Comparison of ENCODE assay signal across 9 cellular contexts in the genomic region with DNA sequence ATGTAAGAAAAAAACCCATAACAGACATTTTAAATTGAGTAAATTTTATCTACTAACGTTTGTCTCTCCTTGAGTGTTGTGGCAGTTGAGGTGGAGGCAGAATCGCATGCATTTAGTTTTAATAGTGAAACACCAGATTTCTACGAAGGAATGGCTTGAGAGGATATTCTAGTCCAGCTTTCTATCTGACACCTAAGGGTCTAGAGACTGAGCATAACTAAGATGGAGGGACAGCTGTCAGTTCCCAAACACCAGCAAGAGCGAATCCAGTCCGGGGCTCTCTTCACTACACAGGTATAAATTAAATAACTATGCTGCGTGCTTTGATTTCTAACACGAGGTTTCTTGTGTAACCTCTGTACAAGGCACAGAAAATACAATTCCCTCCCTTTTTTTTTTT. TPM values are rescaled to one million over a fixed set of nuclear protein-coding genes. Genes with fewer than 3 reads are reported as not detected.
DNase-seq lines count a peak whose midpoint lies in the region; ATAC-seq and TF ChIP-seq lines count a peak whose summit lies in the region.
"Had no signal": no experiment of that assay in that cellular context is flagged by ENCODE, and none has a peak within 500 bp of the region (broad histone marks: within the 10 kb centered on the region; RNA-seq: fewer than 3 reads in every experiment).

No MANE protein-coding gene starts in this region.

- H3K36me3 Mint-ChIP-seq in CD8-positive, alpha-beta T cell = peaks cover 29% of the 10 kb centered on the region

- H3K4me3 Mint-ChIP-seq in CD8-positive, alpha-beta T cell = peak overlapping the region; percentile 96

- H3K36me3 ChIP-seq in CD8-positive, alpha-beta T cell (ENCODE audit: insufficient read depth, low read length) = no peaks in the 10 kb centered on the region
- H3K36me3 ChIP-seq in colonic mucosa = no peaks in the 10 kb centered on the region
- H3K36me3 ChIP-seq in neural cell (ENCODE audit: insufficient read depth, low read length) = no peaks in the 10 kb centered on the region
- H3K36me3 ChIP-seq in sigmoid colon = no peaks in the 10 kb centered on the region

- peaks cover 77% of the 10 kb centered on the region for H3K79me2 ChIP-seq in neural cell (replicated peaks; ENCODE audit: insufficient read depth, low read length)

- 59 to 75% methylated on average over 7 of the region's 7 CpGs for WGBS in sigmoid colon, 2 donors

- TF ChIP-seq RAD21 in neural cell (conservative IDR thresholded peaks at IDR 0.05) = no peak

- intact Hi-C loops in CD8-positive, alpha-beta T cell (cut with DNase I, micrococcal nuclease) = loop anchor here in 1 of 2 experiments (10.0 kb wide), 1 partner anchor 1750 kb away; no protein-coding TSS in a partner anchor
- intact Hi-C loops in colonic mucosa (cut with DNase I) = no loop called here
- intact Hi-C loops in sigmoid colon (cut with DNase I) = loop anchor here (10.0 kb wide), 1 partner anchor 780 kb away; a partner anchor contains a TSS

- peaks cover 49% of the 10 kb centered on the region for H3K4me1 ChIP-seq in CD8-positive, alpha-beta T cell (ENCODE audit: insufficient read depth, low read length)
- H3K4me1 ChIP-seq in colonic mucosa = peaks cover 27% of the 10 kb centered on the region
- H3K4me1 ChIP-seq in sigmoid colon = peaks cover 0 to 66% (median 32%) of the 10 kb centered on the region in 4 donors

- peak overlapping the region; percentile 99 for H3K27ac Mint-ChIP-seq in CD8-positive, alpha-beta T cell

- POLR2A ChIA-PET in CD8-positive, alpha-beta T cell (lab: Charles Lee) = interaction anchor here (3.4 kb wide), 1 partner anchor 62 kb away, joined by 26 read pairs; a partner anchor contains a TSS

- no peak overlapping the region for H2AFZ ChIP-seq in neural cell (ENCODE audit: low read depth, low read length)

- TF ChIP-seq EP300 in neural cell (conservative IDR thresholded peaks at IDR 0.05; ENCODE audit: poor library complexity, severe bottlenecking) (no peak), sigmoid colon (IDR thresholded peaks at IDR 0.05) (no peak)

- no peak for TF ChIP-seq POLR2A in sigmoid colon (IDR thresholded peaks at IDR 0.05)

- no peaks in the 10 kb centered on the region for H3K9me2 ChIP-seq in neural cell (ENCODE audit: insufficient read depth, low read length)

- TF ChIP-seq CTCF in CD8-positive, alpha-beta T cell (IDR thresholded peaks at IDR 0.05) = no peak
- TF ChIP-seq CTCF in LNCaP clone FGC (IDR thresholded peaks at IDR 0.05; ENCODE audit: control insufficient read depth, extremely low read depth, insufficient read depth) = no peak
- no peak for TF ChIP-seq CTCF in colonic mucosa (IDR thresholded peaks at IDR 0.05)
- no peak for TF ChIP-seq CTCF in neural cell (IDR thresholded peaks at IDR 0.05; ENCODE audit: poor library complexity, severe bottlenecking)
- TF ChIP-seq CTCF in sigmoid colon (IDR thresholded peaks at IDR 0.05) = no peak

- H3K27me3 ChIP-seq in CD8-positive, alpha-beta T cell (ENCODE audit: insufficient read depth, low read length) = no peaks in the 10 kb centered on the region
- H3K27me3 ChIP-seq in colonic mucosa (no peaks in the 10 kb centered on the region), neural cell (ENCODE audit: insufficient read depth, low read depth, low read length) (no peaks in the 10 kb centered on the region), sigmoid colon (no peaks in the 10 kb centered on the region)

- ATAC-seq in CD8-positive, alpha-beta T cell = no peak
- no peak for ATAC-seq in HG03159 (IDR thresholded peaks at IDR 0.05; ENCODE audit: unreplicated experiment)

- H3F3A ChIP-seq in neural cell (ENCODE audit: insufficient read depth, low read length, poor library complexity, severe bottlenecking) = peaks cover 7% of the 10 kb centered on the region

- DNase-seq in CD8-positive, alpha-beta T cell = no peak
- no peak for DNase-seq in LNCaP clone FGC (ENCODE audit: low read depth)
- no peak for DNase-seq in colonic mucosa
- no peak for DNase-seq in sigmoid colon
- DNase-seq in NCI-H2029 treated with DMSO at 0.1 percent for 48 hours (lab: John Stamatoyannopoulos, UW) = no peak
- no peak for DNase-seq in OCI-M2 (lab: John Stamatoyannopoulos, UW; ENCODE audit: unreplicated experiment)
- DNase-seq: stimulated activated CD4-positive, alpha-beta T cell treated with anti-CD3 and anti-CD28 coated beads, Interleukin-4, amount 100 ng/mL, for 4 hours had no signal

- no peaks in the 10 kb centered on the region for H3K9me3 Mint-ChIP-seq in CD8-positive, alpha-beta T cell

- peak overlapping the region in 1 of 2 donors; percentile 85 for H3K9ac ChIP-seq in colonic mucosa (ENCODE audit: low read depth in 2 of 2, low read length in 2 of 2)
- peak overlapping the region; percentile 98 for H3K9ac ChIP-seq in neural cell (ENCODE audit: low read length)

- H3K27me3 Mint-ChIP-seq in CD8-positive, alpha-beta T cell (ENCODE audit: low read depth) = no peaks in the 10 kb centered on the region

- no peak overlapping the region for H3K27ac ChIP-seq in CD8-positive, alpha-beta T cell (ENCODE audit: low read depth, low read length)
- H3K27ac ChIP-seq in colonic mucosa = no peak overlapping the region
- peak overlapping the region; percentile 99 for H3K27ac ChIP-seq in neural cell (ENCODE audit: low read length)
- peak overlapping the region in 2 of 4 donors; percentile 91 to 96 for H3K27ac ChIP-seq in sigmoid colon

- H4K20me1 ChIP-seq in neural cell (ENCODE audit: insufficient read depth) = no peaks in the 10 kb centered on the region

- no peaks in the 10 kb centered on the region for H3K9me3 ChIP-seq in CD8-positive, alpha-beta T cell (ENCODE audit: low read length)
- no peaks in the 10 kb centered on the region for H3K9me3 ChIP-seq in colonic mucosa
- H3K9me3 ChIP-seq in neural cell (ENCODE audit: low read length) = no peaks in the 10 kb centered on the region
- H3K9me3 ChIP-seq in sigmoid colon = no peaks in the 10 kb centered on the region

- CTCF ChIA-PET in CD8-positive, alpha-beta T cell (lab: Charles Lee) = no interaction called here

- peak overlapping the region; percentile 72 for H3K4me2 ChIP-seq in neural cell (ENCODE audit: low read length)

- H3K4me1 Mint-ChIP-seq in CD8-positive, alpha-beta T cell (ENCODE audit: low read depth) = peaks cover 66% of the 10 kb centered on the region

- H3K4me3 ChIP-seq in CD8-positive, alpha-beta T cell (ENCODE audit: low read depth, low read length) = peak overlapping the region; percentile 97
- H3K4me3 ChIP-seq in LNCaP clone FGC (ENCODE audit: low read depth, low read length) (peak overlapping the region; percentile 96), colonic mucosa (peak overlapping the region; percentile 91), neural cell (ENCODE audit: low read length) (peak overlapping the region; percentile 96), sigmoid colon (peak overlapping the region in 1 of 4 donors; percentile 73)

TF ChIP-seq in neural cell, 6 proteins besides CTCF, POLR2A, EP300 and RAD21:
- TF ChIP-seq TAF1 (IDR thresholded peaks at IDR 0.05; ENCODE audit: low read depth) (no peak), EZH2 (IDR thresholded peaks at IDR 0.05; ENCODE audit: borderline replicate concordance, insufficient read depth, low read length, poor library complexity, severe bottlenecking) (no peak), SMC3 (conservative IDR thresholded peaks at IDR 0.05; ENCODE audit: poor library complexity) (no peak), MXI1 (conservative IDR thresholded peaks at IDR 0.05; ENCODE audit: poor library complexity, severe bottlenecking) (no peak), POLR2AphosphoS5 (IDR thresholded peaks at IDR 0.05) (no peak)
- TF ChIP-seq, protein P1, sequence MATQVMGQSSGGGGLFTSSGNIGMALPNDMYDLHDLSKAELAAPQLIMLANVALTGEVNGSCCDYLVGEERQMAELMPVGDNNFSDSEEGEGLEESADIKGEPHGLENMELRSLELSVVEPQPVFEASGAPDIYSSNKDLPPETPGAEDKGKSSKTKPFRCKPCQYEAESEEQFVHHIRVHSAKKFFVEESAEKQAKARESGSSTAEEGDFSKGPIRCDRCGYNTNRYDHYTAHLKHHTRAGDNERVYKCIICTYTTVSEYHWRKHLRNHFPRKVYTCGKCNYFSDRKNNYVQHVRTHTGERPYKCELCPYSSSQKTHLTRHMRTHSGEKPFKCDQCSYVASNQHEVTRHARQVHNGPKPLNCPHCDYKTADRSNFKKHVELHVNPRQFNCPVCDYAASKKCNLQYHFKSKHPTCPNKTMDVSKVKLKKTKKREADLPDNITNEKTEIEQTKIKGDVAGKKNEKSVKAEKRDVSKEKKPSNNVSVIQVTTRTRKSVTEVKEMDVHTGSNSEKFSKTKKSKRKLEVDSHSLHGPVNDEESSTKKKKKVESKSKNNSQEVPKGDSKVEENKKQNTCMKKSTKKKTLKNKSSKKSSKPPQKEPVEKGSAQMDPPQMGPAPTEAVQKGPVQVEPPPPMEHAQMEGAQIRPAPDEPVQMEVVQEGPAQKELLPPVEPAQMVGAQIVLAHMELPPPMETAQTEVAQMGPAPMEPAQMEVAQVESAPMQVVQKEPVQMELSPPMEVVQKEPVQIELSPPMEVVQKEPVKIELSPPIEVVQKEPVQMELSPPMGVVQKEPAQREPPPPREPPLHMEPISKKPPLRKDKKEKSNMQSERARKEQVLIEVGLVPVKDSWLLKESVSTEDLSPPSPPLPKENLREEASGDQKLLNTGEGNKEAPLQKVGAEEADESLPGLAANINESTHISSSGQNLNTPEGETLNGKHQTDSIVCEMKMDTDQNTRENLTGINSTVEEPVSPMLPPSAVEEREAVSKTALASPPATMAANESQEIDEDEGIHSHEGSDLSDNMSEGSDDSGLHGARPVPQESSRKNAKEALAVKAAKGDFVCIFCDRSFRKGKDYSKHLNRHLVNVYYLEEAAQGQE (IDR thresholded peaks at IDR 0.05; ENCODE audit: borderline replicate concordance) = no peak

RNA-seq across cellular contexts. Expression of a gene that starts 1.4 kb away (rescaled TPM):
- 10 to 100 TPM; 50.7 to 58.5 TPM for total RNA-seq in CD8-positive, alpha-beta T cell
- total RNA-seq in colonic mucosa (10 to 100 TPM; 30.3 to 48.2 TPM), sigmoid colon (10 to 100 TPM; 13.9 to 20.2 (median 18.7) TPM)
- polyA plus RNA-seq in neural cell (29.5 and 30.6 TPM in 2 replicates), sigmoid colon (10 to 100 TPM in 2 of 3 donors, 1 to 10 TPM in 1; 7.8 to 15.9 (median 12.5) TPM)
- 81.6 and 82.0 TPM in 2 replicates for polyA minus RNA-seq in neural cell

RNA-seq across cellular contexts. Expression of a gene that starts 1.9 kb away (rescaled TPM):
- 10 to 100 TPM; 34.3 to 40.8 TPM for total RNA-seq in CD8-positive, alpha-beta T cell
- total RNA-seq in colonic mucosa (10 to 100 TPM; 14.7 to 17.5 TPM), sigmoid colon (10 to 100 TPM; 15.5 to 31.2 (median 24.9) TPM)
- polyA plus RNA-seq in neural cell (50.0 and 57.6 TPM in 2 replicates), sigmoid colon (10 to 100 TPM in 1 of 3 donors, 1 to 10 TPM in 2; 8.4 to 12.5 (median 10.0) TPM)
- 54.3 and 57.7 TPM in 2 replicates for polyA minus RNA-seq in neural cell
